ENCODE assay signal across 8 cellular contexts in genomic region chr14:101120636-101121398, GRCh38.
DNase-seq lines count a peak whose midpoint lies in the region; ATAC-seq and TF ChIP-seq lines count a peak whose summit lies in the region.

No MANE protein-coding gene starts in this region.

- ATAC-seq in activated B cell treated with CpG ODN at 0.5 μM for 24 hours (ENCODE audit: low read depth): peak; percentile 85
- ATAC-seq in GM18867 (IDR thresholded peaks at IDR 0.05; ENCODE audit: unreplicated experiment): no peak

- CTCF ChIA-PET in activated B cell treated with CpG ODN at 0.5 μM for 24 hours (lab: Charles Lee): no interaction called here

- DNase-seq in activated effector memory CD4-positive, alpha-beta T cell treated with anti-CD3 and anti-CD28 coated beads, Interleukin-2, amount 50 U/mL, for 16 hours: peak; percentile 60
- no peak for DNase-seq in activated effector memory CD4-positive, alpha-beta T cell treated with Interleukin-2 at 50 U/mL for 16 hours
- DNase-seq in activated B cell treated with CpG ODN at 0.5 μM for 24 hours: peak; percentile 43
- DNase-seq in NCI-H1105 treated with DMSO at 0.1 percent for 48 hours (lab: John Stamatoyannopoulos, UW): no peak
- no peak for DNase-seq in dermis blood vessel endothelial cell

- H3K36me3 ChIP-seq in thymus (ENCODE audit: control insufficient read depth, insufficient read depth): no peaks in the 10 kb centered on the region

- WGBS in thymus: 7% methylated on average over 17 of the region's 17 CpGs

- H3K4me1 ChIP-seq in thymus (ENCODE audit: control insufficient read depth, insufficient read depth, low read length): peaks cover 13% of the 10 kb centered on the region

- H3K4me1 Mint-ChIP-seq in activated B cell treated with CpG ODN at 0.5 μM for 24 hours: peaks cover 33% of the 10 kb centered on the region

- H3K27me3 ChIP-seq in layer of hippocampus (ENCODE audit: control insufficient read depth, insufficient read depth, low read length): no peaks in the 10 kb centered on the region
- H3K27me3 ChIP-seq in thymus (ENCODE audit: control insufficient read depth, insufficient read depth): no peaks in the 10 kb centered on the region

- POLR2A ChIA-PET in activated B cell treated with CpG ODN at 0.5 μM for 24 hours (lab: Charles Lee): no interaction called here

- H3K4me3 ChIP-seq in thymus (ENCODE audit: low read length): peak overlapping the region; percentile 47

- H3K9me3 ChIP-seq in thymus (ENCODE audit: control insufficient read depth): no peaks in the 10 kb centered on the region

- no peaks in the 10 kb centered on the region for H3K27me3 Mint-ChIP-seq in activated B cell treated with CpG ODN at 0.5 μM for 24 hours

- H3K36me3 Mint-ChIP-seq in activated B cell treated with CpG ODN at 0.5 μM for 24 hours (ENCODE audit: low read depth): peaks cover 2% of the 10 kb centered on the region

- intact Hi-C loops in activated B cell treated with CpG ODN at 0.5 μM for 24 hours (cut with micrococcal nuclease): loop anchor here (10.0 kb wide), 1 partner anchor 514 kb away; no protein-coding TSS in a partner anchor

- H3K27ac Mint-ChIP-seq in activated B cell treated with CpG ODN at 0.5 μM for 24 hours: peak overlapping the region; percentile 96

- no peaks in the 10 kb centered on the region for H3K9me3 Mint-ChIP-seq in activated B cell treated with CpG ODN at 0.5 μM for 24 hours

- peak overlapping the region; percentile 38 for H3K27ac ChIP-seq in layer of hippocampus (ENCODE audit: low read depth, low read length)
- peak overlapping the region; percentile 66 for H3K27ac ChIP-seq in thymus (ENCODE audit: low read depth)

- no peak for TF ChIP-seq CTCF in activated B cell treated with CpG ODN at 0.5 μM for 24 hours (IDR thresholded peaks at IDR 0.05)

- H3K4me3 Mint-ChIP-seq in activated B cell treated with CpG ODN at 0.5 μM for 24 hours: peak overlapping the region; percentile 91

Comparison
In these comparisons a context has a peak if more than half of its experiments do, and no peak if none do; other contexts are left out.
1. DNase-seq: peak in activated effector memory CD4-positive, alpha-beta T cell treated with anti-CD3 and anti-CD28 coated beads, Interleukin-2, amount 50 U/mL, for 16 hours (single experiment) and activated B cell treated with CpG ODN at 0.5 μM for 24 hours (single experiment); none in activated effector memory CD4-positive, alpha-beta T cell treated with Interleukin-2 at 50 U/mL for 16 hours (single experiment), NCI-H1105 treated with DMSO at 0.1 percent for 48 hours (single experiment) and dermis blood vessel endothelial cell (single experiment).